Comparison of ENCODE assay signal across 1 cellular context in the genomic region with DNA sequence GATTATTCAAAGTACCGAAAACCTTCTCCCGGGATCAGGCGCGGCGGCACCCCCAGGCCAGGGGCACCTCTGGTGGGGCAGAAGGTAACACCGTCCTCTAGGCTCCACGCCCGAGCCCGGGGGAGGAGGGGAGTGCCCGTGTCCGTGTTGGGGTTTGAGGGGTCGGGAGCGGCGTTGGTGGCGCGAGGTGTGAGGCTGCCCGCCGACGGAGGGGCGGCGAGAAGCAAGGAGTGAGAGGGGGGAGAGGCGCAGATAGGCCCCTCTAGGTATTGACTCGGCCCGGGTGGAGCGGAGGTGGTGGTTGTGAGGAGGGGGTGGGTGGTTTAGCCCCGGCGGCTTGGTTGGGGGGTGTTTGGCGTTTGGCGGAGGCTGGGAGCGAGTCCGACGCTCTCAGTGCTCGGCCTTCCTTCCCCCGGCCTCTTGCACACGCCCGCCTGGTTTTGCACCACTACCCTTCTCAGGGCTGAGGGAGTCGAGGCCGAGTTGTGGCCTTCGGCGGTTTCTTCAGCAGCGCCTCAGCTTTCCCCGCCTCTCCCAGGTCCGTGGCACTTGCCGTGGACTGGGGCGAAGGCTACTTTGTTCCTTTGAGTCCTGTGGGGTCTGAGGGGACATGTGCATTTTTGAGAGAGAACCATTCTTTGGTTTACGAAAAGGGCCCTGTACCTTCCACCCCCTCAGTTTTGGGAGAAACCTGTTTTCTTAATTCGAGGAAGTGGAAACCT.
TF ChIP-seq lines count a peak whose summit lies in the region.

No MANE protein-coding gene starts in this region.

TF ChIP-seq in HepG2, 621 proteins besides CTCF, POLR2A, EP300 and RAD21 (continued from another document):
- TF ChIP-seq, protein P1, sequence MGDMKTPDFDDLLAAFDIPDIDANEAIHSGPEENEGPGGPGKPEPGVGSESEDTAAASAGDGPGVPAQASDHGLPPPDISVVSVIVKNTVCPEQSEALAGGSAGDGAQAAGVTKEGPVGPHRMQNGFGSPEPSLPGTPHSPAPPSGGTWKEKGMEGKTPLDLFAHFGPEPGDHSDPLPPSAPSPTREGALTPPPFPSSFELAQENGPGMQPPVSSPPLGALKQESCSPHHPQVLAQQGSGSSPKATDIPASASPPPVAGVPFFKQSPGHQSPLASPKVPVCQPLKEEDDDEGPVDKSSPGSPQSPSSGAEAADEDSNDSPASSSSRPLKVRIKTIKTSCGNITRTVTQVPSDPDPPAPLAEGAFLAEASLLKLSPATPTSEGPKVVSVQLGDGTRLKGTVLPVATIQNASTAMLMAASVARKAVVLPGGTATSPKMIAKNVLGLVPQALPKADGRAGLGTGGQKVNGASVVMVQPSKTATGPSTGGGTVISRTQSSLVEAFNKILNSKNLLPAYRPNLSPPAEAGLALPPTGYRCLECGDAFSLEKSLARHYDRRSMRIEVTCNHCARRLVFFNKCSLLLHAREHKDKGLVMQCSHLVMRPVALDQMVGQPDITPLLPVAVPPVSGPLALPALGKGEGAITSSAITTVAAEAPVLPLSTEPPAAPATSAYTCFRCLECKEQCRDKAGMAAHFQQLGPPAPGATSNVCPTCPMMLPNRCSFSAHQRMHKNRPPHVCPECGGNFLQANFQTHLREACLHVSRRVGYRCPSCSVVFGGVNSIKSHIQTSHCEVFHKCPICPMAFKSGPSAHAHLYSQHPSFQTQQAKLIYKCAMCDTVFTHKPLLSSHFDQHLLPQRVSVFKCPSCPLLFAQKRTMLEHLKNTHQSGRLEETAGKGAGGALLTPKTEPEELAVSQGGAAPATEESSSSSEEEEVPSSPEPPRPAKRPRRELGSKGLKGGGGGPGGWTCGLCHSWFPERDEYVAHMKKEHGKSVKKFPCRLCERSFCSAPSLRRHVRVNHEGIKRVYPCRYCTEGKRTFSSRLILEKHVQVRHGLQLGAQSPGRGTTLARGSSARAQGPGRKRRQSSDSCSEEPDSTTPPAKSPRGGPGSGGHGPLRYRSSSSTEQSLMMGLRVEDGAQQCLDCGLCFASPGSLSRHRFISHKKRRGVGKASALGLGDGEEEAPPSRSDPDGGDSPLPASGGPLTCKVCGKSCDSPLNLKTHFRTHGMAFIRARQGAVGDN (CRISPR knock-in tag; IDR thresholded peaks at IDR 0.05): peak; percentile 52
- 0 out of 2 replicates have a peak, but pooled peaks have one; percentile 60 for TF ChIP-seq ZNF619 (CRISPR knock-in tag; IDR thresholded peaks at IDR 0.05)
- TF ChIP-seq HDAC2 (CRISPR knock-in tag; IDR thresholded peaks at IDR 0.05): peak; percentile 2; the same call in 1 of the 2 replicates
- 0 out of 2 replicates have a peak, but pooled peaks have one; percentile 13 for TF ChIP-seq ZNF235 (CRISPR knock-in tag; IDR thresholded peaks at IDR 0.05; ENCODE audit: borderline replicate concordance)
- TF ChIP-seq ZNF878 (CRISPR knock-in tag; IDR thresholded peaks at IDR 0.05): peak; percentile 68; the same call in 1 of the 2 replicates
- TF ChIP-seq, protein P2, sequence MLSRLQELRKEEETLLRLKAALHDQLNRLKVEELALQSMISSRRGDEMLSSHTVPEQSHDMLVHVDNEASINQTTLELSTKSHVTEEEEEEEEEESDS (CRISPR knock-in tag; IDR thresholded peaks at IDR 0.05; ENCODE audit: borderline replicate concordance): no peak
- peak; percentile 1; the same call in 1 of the 2 replicates for TF ChIP-seq TAF1 (CRISPR knock-in tag; IDR thresholded peaks at IDR 0.05)
- TF ChIP-seq ADNP (CRISPR knock-in tag; IDR thresholded peaks at IDR 0.05): no peak
- peak; percentile 80 for TF ChIP-seq PHF8 (CRISPR knock-in tag; IDR thresholded peaks at IDR 0.05)
- 0 out of 2 replicates have a peak, but pooled peaks have one; percentile 35 for TF ChIP-seq ZNF615 (CRISPR knock-in tag; IDR thresholded peaks at IDR 0.05; ENCODE audit: borderline replicate concordance)
- no peak for TF ChIP-seq SPEN (CRISPR knock-in tag; IDR thresholded peaks at IDR 0.05; ENCODE audit: low read depth)
- TF ChIP-seq RBFOX2 (IDR thresholded peaks at IDR 0.05; ENCODE audit: low read depth, low read length): peak; percentile 63
- TF ChIP-seq, protein P3, sequence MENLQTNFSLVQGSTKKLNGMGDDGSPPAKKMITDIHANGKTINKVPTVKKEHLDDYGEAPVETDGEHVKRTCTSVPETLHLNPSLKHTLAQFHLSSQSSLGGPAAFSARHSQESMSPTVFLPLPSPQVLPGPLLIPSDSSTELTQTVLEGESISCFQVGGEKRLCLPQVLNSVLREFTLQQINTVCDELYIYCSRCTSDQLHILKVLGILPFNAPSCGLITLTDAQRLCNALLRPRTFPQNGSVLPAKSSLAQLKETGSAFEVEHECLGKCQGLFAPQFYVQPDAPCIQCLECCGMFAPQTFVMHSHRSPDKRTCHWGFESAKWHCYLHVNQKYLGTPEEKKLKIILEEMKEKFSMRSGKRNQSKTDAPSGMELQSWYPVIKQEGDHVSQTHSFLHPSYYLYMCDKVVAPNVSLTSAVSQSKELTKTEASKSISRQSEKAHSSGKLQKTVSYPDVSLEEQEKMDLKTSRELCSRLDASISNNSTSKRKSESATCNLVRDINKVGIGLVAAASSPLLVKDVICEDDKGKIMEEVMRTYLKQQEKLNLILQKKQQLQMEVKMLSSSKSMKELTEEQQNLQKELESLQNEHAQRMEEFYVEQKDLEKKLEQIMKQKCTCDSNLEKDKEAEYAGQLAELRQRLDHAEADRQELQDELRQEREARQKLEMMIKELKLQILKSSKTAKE (CRISPR knock-in tag; IDR thresholded peaks at IDR 0.05; ENCODE audit: borderline replicate concordance): peak; percentile 1; the same call in 1 of the 2 replicates
- TF ChIP-seq ZFY (CRISPR knock-in tag; IDR thresholded peaks at IDR 0.05): 0 out of 2 replicates have a peak, but pooled peaks have one; percentile 20
- TF ChIP-seq NR2F2 (IDR thresholded peaks at IDR 0.05; ENCODE audit: borderline replicate concordance, low read depth): peak; percentile 26; the same call in 1 of the 2 replicates
- TF ChIP-seq ZNF607 (CRISPR knock-in tag; IDR thresholded peaks at IDR 0.05; ENCODE audit: borderline replicate concordance): 0 out of 2 replicates have a peak, but pooled peaks have one; percentile 73
- TF ChIP-seq ZNF839 (CRISPR knock-in tag; IDR thresholded peaks at IDR 0.05; ENCODE audit: borderline replicate concordance): 0 out of 2 replicates have a peak, but pooled peaks have one; percentile 78
- TF ChIP-seq SMAD1 (CRISPR knock-in tag; IDR thresholded peaks at IDR 0.05; ENCODE audit: borderline replicate concordance, low read depth): 0 out of 2 replicates have a peak, but pooled peaks have one; percentile 1
- no peak for TF ChIP-seq NONO (IDR thresholded peaks at IDR 0.05)
- 0 out of 2 replicates have a peak, but pooled peaks have one; percentile 14 for TF ChIP-seq NONO (CRISPR knock-in tag; conservative IDR thresholded peaks at IDR 0.05)
- TF ChIP-seq ZFX (CRISPR knock-in tag; IDR thresholded peaks at IDR 0.05; ENCODE audit: low read depth): peak; percentile 52
- TF ChIP-seq, protein P4, sequence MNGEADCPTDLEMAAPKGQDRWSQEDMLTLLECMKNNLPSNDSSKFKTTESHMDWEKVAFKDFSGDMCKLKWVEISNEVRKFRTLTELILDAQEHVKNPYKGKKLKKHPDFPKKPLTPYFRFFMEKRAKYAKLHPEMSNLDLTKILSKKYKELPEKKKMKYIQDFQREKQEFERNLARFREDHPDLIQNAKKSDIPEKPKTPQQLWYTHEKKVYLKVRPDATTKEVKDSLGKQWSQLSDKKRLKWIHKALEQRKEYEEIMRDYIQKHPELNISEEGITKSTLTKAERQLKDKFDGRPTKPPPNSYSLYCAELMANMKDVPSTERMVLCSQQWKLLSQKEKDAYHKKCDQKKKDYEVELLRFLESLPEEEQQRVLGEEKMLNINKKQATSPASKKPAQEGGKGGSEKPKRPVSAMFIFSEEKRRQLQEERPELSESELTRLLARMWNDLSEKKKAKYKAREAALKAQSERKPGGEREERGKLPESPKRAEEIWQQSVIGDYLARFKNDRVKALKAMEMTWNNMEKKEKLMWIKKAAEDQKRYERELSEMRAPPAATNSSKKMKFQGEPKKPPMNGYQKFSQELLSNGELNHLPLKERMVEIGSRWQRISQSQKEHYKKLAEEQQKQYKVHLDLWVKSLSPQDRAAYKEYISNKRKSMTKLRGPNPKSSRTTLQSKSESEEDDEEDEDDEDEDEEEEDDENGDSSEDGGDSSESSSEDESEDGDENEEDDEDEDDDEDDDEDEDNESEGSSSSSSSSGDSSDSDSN (CRISPR knock-in tag; IDR thresholded peaks at IDR 0.05): peak; percentile 49; the same call in 1 of the 2 replicates
- TF ChIP-seq KMT2A (CRISPR knock-in tag; IDR thresholded peaks at IDR 0.05): peak; percentile 23; the same call in 1 of the 2 replicates
- TF ChIP-seq MED8 (CRISPR knock-in tag; IDR thresholded peaks at IDR 0.05; ENCODE audit: insufficient replicate concordance): peak; percentile 88
- TF ChIP-seq, protein P5, sequence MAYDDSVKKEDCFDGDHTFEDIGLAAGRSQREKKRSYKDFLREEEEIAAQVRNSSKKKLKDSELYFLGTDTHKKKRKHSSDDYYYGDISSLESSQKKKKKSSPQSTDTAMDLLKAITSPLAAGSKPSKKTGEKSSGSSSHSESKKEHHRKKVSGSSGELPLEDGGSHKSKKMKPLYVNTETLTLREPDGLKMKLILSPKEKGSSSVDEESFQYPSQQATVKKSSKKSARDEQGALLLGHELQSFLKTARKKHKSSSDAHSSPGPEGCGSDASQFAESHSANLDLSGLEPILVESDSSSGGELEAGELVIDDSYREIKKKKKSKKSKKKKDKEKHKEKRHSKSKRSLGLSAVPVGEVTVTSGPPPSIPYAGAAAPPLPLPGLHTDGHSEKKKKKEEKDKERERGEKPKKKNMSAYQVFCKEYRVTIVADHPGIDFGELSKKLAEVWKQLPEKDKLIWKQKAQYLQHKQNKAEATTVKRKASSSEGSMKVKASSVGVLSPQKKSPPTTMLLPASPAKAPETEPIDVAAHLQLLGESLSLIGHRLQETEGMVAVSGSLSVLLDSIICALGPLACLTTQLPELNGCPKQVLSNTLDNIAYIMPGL (CRISPR knock-in tag; IDR thresholded peaks at IDR 0.05; ENCODE audit: borderline replicate concordance in 1 of 2, low read depth in 1 of 2): peak in 1 of 2 experiments; percentile 47; a peak in 2 of 4 replicates
- TF ChIP-seq, protein P6, sequence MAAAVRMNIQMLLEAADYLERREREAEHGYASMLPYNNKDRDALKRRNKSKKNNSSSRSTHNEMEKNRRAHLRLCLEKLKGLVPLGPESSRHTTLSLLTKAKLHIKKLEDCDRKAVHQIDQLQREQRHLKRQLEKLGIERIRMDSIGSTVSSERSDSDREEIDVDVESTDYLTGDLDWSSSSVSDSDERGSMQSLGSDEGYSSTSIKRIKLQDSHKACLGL (CRISPR knock-in tag; IDR thresholded peaks at IDR 0.05): 0 out of 2 replicates have a peak, but pooled peaks have one; percentile 41
- TF ChIP-seq U2AF1 (optimal IDR thresholded peaks at IDR 0.05; ENCODE audit: low read depth, low read length): peak; percentile 44
- TF ChIP-seq NRL (CRISPR knock-in tag; IDR thresholded peaks at IDR 0.05; ENCODE audit: borderline replicate concordance): 0 out of 2 replicates have a peak, but pooled peaks have one; percentile 73
- TF ChIP-seq YEATS4 (CRISPR knock-in tag; IDR thresholded peaks at IDR 0.05; ENCODE audit: borderline replicate concordance): 0 out of 2 replicates have a peak, but pooled peaks have one; percentile 8
- 0 out of 2 replicates have a peak, but pooled peaks have one; percentile 34 for TF ChIP-seq RELA (CRISPR knock-in tag; IDR thresholded peaks at IDR 0.05)
- TF ChIP-seq PCBP1 (IDR thresholded peaks at IDR 0.05; ENCODE audit: borderline replicate concordance, low read depth, low read length): 0 out of 2 replicates have a peak, but pooled peaks have one; percentile 25
- TF ChIP-seq TCF12 (IDR thresholded peaks at IDR 0.05): no peak
- 0 out of 2 replicates have a peak, but pooled peaks have one; percentile 46 for TF ChIP-seq TCF12 (CRISPR knock-in tag; IDR thresholded peaks at IDR 0.05)
- no peak for TF ChIP-seq ZNF446 (CRISPR knock-in tag; IDR thresholded peaks at IDR 0.05)
- TF ChIP-seq, protein P7, sequence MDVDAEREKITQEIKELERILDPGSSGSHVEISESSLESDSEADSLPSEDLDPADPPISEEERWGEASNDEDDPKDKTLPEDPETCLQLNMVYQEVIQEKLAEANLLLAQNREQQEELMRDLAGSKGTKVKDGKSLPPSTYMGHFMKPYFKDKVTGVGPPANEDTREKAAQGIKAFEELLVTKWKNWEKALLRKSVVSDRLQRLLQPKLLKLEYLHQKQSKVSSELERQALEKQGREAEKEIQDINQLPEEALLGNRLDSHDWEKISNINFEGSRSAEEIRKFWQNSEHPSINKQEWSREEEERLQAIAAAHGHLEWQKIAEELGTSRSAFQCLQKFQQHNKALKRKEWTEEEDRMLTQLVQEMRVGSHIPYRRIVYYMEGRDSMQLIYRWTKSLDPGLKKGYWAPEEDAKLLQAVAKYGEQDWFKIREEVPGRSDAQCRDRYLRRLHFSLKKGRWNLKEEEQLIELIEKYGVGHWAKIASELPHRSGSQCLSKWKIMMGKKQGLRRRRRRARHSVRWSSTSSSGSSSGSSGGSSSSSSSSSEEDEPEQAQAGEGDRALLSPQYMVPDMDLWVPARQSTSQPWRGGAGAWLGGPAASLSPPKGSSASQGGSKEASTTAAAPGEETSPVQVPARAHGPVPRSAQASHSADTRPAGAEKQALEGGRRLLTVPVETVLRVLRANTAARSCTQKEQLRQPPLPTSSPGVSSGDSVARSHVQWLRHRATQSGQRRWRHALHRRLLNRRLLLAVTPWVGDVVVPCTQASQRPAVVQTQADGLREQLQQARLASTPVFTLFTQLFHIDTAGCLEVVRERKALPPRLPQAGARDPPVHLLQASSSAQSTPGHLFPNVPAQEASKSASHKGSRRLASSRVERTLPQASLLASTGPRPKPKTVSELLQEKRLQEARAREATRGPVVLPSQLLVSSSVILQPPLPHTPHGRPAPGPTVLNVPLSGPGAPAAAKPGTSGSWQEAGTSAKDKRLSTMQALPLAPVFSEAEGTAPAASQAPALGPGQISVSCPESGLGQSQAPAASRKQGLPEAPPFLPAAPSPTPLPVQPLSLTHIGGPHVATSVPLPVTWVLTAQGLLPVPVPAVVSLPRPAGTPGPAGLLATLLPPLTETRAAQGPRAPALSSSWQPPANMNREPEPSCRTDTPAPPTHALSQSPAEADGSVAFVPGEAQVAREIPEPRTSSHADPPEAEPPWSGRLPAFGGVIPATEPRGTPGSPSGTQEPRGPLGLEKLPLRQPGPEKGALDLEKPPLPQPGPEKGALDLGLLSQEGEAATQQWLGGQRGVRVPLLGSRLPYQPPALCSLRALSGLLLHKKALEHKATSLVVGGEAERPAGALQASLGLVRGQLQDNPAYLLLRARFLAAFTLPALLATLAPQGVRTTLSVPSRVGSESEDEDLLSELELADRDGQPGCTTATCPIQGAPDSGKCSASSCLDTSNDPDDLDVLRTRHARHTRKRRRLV (CRISPR knock-in tag; IDR thresholded peaks at IDR 0.05): peak; percentile 83; the same call in 1 of the 2 replicates
- TF ChIP-seq ZNF333 (CRISPR knock-in tag; IDR thresholded peaks at IDR 0.05; ENCODE audit: borderline replicate concordance): peak; percentile 89
- TF ChIP-seq SIN3B (IDR thresholded peaks at IDR 0.05; ENCODE audit: low read length): no peak
- TF ChIP-seq, protein P8, sequence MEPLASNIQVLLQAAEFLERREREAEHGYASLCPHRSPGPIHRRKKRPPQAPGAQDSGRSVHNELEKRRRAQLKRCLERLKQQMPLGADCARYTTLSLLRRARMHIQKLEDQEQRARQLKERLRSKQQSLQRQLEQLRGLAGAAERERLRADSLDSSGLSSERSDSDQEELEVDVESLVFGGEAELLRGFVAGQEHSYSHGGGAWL (CRISPR knock-in tag; IDR thresholded peaks at IDR 0.05): 0 out of 2 replicates have a peak, but pooled peaks have one; percentile 9
- no peak for TF ChIP-seq ZNF773 (CRISPR knock-in tag; IDR thresholded peaks at IDR 0.05; ENCODE audit: borderline replicate concordance)
